Comparison of ENCODE assay signal across 13 cellular contexts in genomic region chr5:142441638-142442037, GRCh38.
A peak's percentile ranks its signal among the peaks of the same experiment; 100 is the strongest.
DNase-seq lines count a peak whose midpoint lies in the region; ATAC-seq, FAIRE-seq and TF ChIP-seq lines count a peak whose summit lies in the region.
"Had no signal": no experiment of that assay in that cellular context is flagged by ENCODE, and none has a peak within 500 bp of the region (broad histone marks: within the 10 kb centered on the region; RNA-seq: fewer than 3 reads in every experiment).

No MANE protein-coding gene starts in this region.

- no peaks in the 10 kb centered on the region for H3K36me3 ChIP-seq in CD8-positive, alpha-beta T cell (ENCODE audit: insufficient read depth, low read length)
- no peaks in the 10 kb centered on the region for H3K36me3 ChIP-seq in astrocyte (ENCODE audit: insufficient read depth, low read length)
- H3K36me3 ChIP-seq: prostate gland had no signal

- H2AFZ ChIP-seq in astrocyte (ENCODE audit: low read depth, low read length) = peak overlapping the region; percentile 38

- H3K9me3 Mint-ChIP-seq in CD8-positive, alpha-beta T cell = no peaks in the 10 kb centered on the region
- H3K9me3 Mint-ChIP-seq in astrocyte (ENCODE audit: unreplicated experiment) = no peaks in the 10 kb centered on the region

- H3K4me3 ChIP-seq in AG04449 (ENCODE audit: low read depth, low read length) (no peak overlapping the region), astrocyte (ENCODE audit: insufficient read depth, low read depth, low read length) (no peak overlapping the region)
- H3K4me3 ChIP-seq in CD8-positive, alpha-beta T cell (ENCODE audit: low read depth, low read length) = no peak overlapping the region
- H3K4me3 ChIP-seq: prostate gland had no signal

- CTCF ChIA-PET in AG04449 (lab: Yijun Ruan, JAX) = interaction anchor here (1.0 kb wide), 1 partner anchor 19 kb away, joined by 3 read pairs; no protein-coding TSS in a partner anchor
- CTCF ChIA-PET in CD8-positive, alpha-beta T cell (lab: Charles Lee) = no interaction called here

- peaks cover 10% of the 10 kb centered on the region for H3K27me3 Mint-ChIP-seq in CD8-positive, alpha-beta T cell (ENCODE audit: low read depth)
- H3K27me3 Mint-ChIP-seq in astrocyte (ENCODE audit: low read depth, unreplicated experiment) = peaks cover 6% of the 10 kb centered on the region

- peak; percentile 54 for ATAC-seq in CD8-positive, alpha-beta T cell
- no peak for ATAC-seq in HG03135 (IDR thresholded peaks at IDR 0.05; ENCODE audit: unreplicated experiment)

- H4K20me1 ChIP-seq in astrocyte (ENCODE audit: insufficient read depth, low read length) = no peaks in the 10 kb centered on the region

- H3K36me3 Mint-ChIP-seq in CD8-positive, alpha-beta T cell = no peaks in the 10 kb centered on the region
- no peaks in the 10 kb centered on the region for H3K36me3 Mint-ChIP-seq in astrocyte (ENCODE audit: low read depth, unreplicated experiment)

- H3K9ac ChIP-seq in astrocyte (ENCODE audit: low read length) = no peak overlapping the region

- no peak for FAIRE-seq in astrocyte (lab: Jason Lieb, UNC)

- no peak overlapping the region for H3K27ac ChIP-seq in CD8-positive, alpha-beta T cell (ENCODE audit: low read depth, low read length)
- H3K27ac ChIP-seq in astrocyte (ENCODE audit: low read depth, low read length) = no peak overlapping the region
- H3K27ac ChIP-seq: prostate gland had no signal

- H3K4me1 Mint-ChIP-seq in CD8-positive, alpha-beta T cell (ENCODE audit: low read depth) = peaks cover 13% of the 10 kb centered on the region
- peaks cover 27% of the 10 kb centered on the region for H3K4me1 Mint-ChIP-seq in astrocyte (ENCODE audit: low read depth, unreplicated experiment)

- peak overlapping the region; percentile 33 for H3K4me2 ChIP-seq in astrocyte (ENCODE audit: low read length)

- H3K4me1 ChIP-seq in CD8-positive, alpha-beta T cell (ENCODE audit: insufficient read depth, low read length) = peaks cover 13% of the 10 kb centered on the region
- H3K4me1 ChIP-seq in astrocyte (ENCODE audit: insufficient read depth, low read length) = peaks cover 29% of the 10 kb centered on the region
- H3K4me1 ChIP-seq: prostate gland had no signal

- intact Hi-C loops in CD8-positive, alpha-beta T cell (cut with DNase I, micrococcal nuclease) = loop anchor here (1.0 to 10.0 kb wide), 2 partner anchors 287 to 289 kb away; no protein-coding TSS in a partner anchor

- H3K27me3 ChIP-seq in CD8-positive, alpha-beta T cell (ENCODE audit: insufficient read depth, low read length) = no peaks in the 10 kb centered on the region
- no peaks in the 10 kb centered on the region for H3K27me3 ChIP-seq in astrocyte (ENCODE audit: insufficient read depth, low read length)

- no peaks in the 10 kb centered on the region for H3K9me3 ChIP-seq in CD8-positive, alpha-beta T cell (ENCODE audit: low read length)
- no peaks in the 10 kb centered on the region for H3K9me3 ChIP-seq in astrocyte (ENCODE audit: insufficient read depth, low read depth, low read length)
- H3K9me3 ChIP-seq: prostate gland had no signal

- POLR2A ChIA-PET in AG04449 (lab: Yijun Ruan, JAX) = no interaction called here
- POLR2A ChIA-PET in CD8-positive, alpha-beta T cell (lab: Charles Lee) = no interaction called here

- H3K4me3 Mint-ChIP-seq in CD8-positive, alpha-beta T cell = no peak overlapping the region
- no peak overlapping the region for H3K4me3 Mint-ChIP-seq in astrocyte (ENCODE audit: unreplicated experiment)

- no peaks in the 10 kb centered on the region for H3K79me2 ChIP-seq in astrocyte (ENCODE audit: insufficient read depth, low read length)

- peak; percentile 11 for TF ChIP-seq CTCF in AG04449 (IDR thresholded peaks at IDR 0.05; ENCODE audit: insufficient read depth, low read length, missing control alignments)
- TF ChIP-seq CTCF in CD8-positive, alpha-beta T cell (IDR thresholded peaks at IDR 0.05) = no peak
- no peak for TF ChIP-seq CTCF in astrocyte (IDR thresholded peaks at IDR 0.05; ENCODE audit: insufficient read depth, low read depth, low read length)
- no peak for TF ChIP-seq CTCF in GM10266 (IDR thresholded peaks at IDR 0.05; ENCODE audit: control insufficient read depth, insufficient read depth, low read depth, missing control alignments)

- no peak overlapping the region for H3K27ac Mint-ChIP-seq in CD8-positive, alpha-beta T cell
- no peak overlapping the region for H3K27ac Mint-ChIP-seq in astrocyte (ENCODE audit: unreplicated experiment)

- DNase-seq in AG04449 (ENCODE audit: low read depth, low spot score) (no peak), astrocyte (ENCODE audit: low read depth) (no peak), left kidney (ENCODE audit: low read depth, low spot score) (peak; percentile 81), NCI-H510A treated with DMSO at 0.1 percent for 48 hours (lab: John Stamatoyannopoulos, UW) (no peak), GM10266 (ENCODE audit: extremely low spot score) (no peak)
- no peak for DNase-seq in CD8-positive, alpha-beta T cell
- no peak for DNase-seq in activated CD8-positive, alpha-beta memory T cell treated with anti-CD3 and anti-CD28 coated beads, Interleukin-2, amount 50 U/mL, for 4 hours
- DNase-seq: activated CD8-positive, alpha-beta memory T cell treated with anti-CD3 and anti-CD28 coated beads for 24 hours; hypothalamus; NCI-H2081; OCI-M1 had no signal
